In the genomic region with DNA sequence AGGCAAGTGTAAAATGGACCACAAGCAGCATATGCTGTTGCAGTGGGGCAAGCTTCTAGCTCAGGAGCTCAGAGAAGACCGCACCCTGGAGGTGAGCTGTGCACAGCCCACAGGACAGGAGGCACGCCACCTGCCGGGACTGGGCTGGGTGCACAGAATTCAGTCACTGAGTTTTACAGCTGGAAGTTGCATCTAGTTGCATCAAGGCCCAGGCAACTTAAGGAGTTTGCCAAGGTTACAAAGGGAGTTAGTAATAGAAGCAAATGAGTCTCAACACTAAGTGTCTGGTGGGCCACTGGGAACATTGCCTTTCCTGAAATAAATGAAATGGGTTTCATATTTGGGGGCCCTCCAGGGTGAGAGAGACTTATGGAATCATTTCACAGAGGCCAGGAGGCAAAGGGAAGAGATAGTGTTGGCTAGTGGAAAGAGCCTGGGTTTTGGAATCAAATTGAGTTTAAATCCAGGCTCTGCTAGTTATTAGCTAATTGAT, we compare ENCODE assay signal across 2 cellular contexts.
TF ChIP-seq lines count a peak whose summit lies in the region.

No MANE protein-coding gene starts in this region.

TF ChIP-seq in WTC11, 78 proteins besides CTCF, POLR2A, EP300 and RAD21 (continued from another document):
- TF ChIP-seq ZNF121 (CRISPR knock-in tag; IDR thresholded peaks at IDR 0.05) (no peak), HMGA2 (CRISPR knock-in tag; IDR thresholded peaks at IDR 0.05) (no peak), FOXJ3 (CRISPR knock-in tag; IDR thresholded peaks at IDR 0.05; ENCODE audit: borderline replicate concordance) (no peak)
- TF ChIP-seq, protein P1, sequence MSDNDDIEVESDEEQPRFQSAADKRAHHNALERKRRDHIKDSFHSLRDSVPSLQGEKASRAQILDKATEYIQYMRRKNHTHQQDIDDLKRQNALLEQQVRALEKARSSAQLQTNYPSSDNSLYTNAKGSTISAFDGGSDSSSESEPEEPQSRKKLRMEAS (CRISPR knock-in tag; IDR thresholded peaks at IDR 0.05): no peak

TF ChIP-seq in HepG2, 621 proteins besides CTCF, POLR2A, EP300 and RAD21:
- TF ChIP-seq, protein P2, sequence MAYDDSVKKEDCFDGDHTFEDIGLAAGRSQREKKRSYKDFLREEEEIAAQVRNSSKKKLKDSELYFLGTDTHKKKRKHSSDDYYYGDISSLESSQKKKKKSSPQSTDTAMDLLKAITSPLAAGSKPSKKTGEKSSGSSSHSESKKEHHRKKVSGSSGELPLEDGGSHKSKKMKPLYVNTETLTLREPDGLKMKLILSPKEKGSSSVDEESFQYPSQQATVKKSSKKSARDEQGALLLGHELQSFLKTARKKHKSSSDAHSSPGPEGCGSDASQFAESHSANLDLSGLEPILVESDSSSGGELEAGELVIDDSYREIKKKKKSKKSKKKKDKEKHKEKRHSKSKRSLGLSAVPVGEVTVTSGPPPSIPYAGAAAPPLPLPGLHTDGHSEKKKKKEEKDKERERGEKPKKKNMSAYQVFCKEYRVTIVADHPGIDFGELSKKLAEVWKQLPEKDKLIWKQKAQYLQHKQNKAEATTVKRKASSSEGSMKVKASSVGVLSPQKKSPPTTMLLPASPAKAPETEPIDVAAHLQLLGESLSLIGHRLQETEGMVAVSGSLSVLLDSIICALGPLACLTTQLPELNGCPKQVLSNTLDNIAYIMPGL (CRISPR knock-in tag; IDR thresholded peaks at IDR 0.05; ENCODE audit: borderline replicate concordance in 1 of 2, low read depth in 1 of 2): peak in 1 of 2 experiments; percentile 41; a peak in 1 of 4 replicates
- TF ChIP-seq STAG1 (CRISPR knock-in tag; IDR thresholded peaks at IDR 0.05): peak; percentile 64
- TF ChIP-seq, protein P3, sequence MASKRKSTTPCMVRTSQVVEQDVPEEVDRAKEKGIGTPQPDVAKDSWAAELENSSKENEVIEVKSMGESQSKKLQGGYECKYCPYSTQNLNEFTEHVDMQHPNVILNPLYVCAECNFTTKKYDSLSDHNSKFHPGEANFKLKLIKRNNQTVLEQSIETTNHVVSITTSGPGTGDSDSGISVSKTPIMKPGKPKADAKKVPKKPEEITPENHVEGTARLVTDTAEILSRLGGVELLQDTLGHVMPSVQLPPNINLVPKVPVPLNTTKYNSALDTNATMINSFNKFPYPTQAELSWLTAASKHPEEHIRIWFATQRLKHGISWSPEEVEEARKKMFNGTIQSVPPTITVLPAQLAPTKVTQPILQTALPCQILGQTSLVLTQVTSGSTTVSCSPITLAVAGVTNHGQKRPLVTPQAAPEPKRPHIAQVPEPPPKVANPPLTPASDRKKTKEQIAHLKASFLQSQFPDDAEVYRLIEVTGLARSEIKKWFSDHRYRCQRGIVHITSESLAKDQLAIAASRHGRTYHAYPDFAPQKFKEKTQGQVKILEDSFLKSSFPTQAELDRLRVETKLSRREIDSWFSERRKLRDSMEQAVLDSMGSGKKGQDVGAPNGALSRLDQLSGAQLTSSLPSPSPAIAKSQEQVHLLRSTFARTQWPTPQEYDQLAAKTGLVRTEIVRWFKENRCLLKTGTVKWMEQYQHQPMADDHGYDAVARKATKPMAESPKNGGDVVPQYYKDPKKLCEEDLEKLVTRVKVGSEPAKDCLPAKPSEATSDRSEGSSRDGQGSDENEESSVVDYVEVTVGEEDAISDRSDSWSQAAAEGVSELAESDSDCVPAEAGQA (IDR thresholded peaks at IDR 0.05; ENCODE audit: low read depth): no peak
- TF ChIP-seq, protein P3 (CRISPR knock-in tag; IDR thresholded peaks at IDR 0.05; ENCODE audit: borderline replicate concordance): no peak
- TF ChIP-seq HNF4G (IDR thresholded peaks at IDR 0.05; ENCODE audit: borderline replicate concordance, low read depth, low read length): no peak
- no peak for TF ChIP-seq HNF4G (CRISPR knock-in tag; IDR thresholded peaks at IDR 0.05; ENCODE audit: borderline replicate concordance, low read depth)
- TF ChIP-seq, protein P4, sequence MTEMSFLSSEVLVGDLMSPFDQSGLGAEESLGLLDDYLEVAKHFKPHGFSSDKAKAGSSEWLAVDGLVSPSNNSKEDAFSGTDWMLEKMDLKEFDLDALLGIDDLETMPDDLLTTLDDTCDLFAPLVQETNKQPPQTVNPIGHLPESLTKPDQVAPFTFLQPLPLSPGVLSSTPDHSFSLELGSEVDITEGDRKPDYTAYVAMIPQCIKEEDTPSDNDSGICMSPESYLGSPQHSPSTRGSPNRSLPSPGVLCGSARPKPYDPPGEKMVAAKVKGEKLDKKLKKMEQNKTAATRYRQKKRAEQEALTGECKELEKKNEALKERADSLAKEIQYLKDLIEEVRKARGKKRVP (CRISPR knock-in tag; IDR thresholded peaks at IDR 0.05): peak in 1 of 2 experiments; percentile 57; a peak in 2 of 4 replicates
- TF ChIP-seq XRCC5 (optimal IDR thresholded peaks at IDR 0.05; ENCODE audit: low read length): peak; percentile 86
- TF ChIP-seq KDM2A (CRISPR knock-in tag; IDR thresholded peaks at IDR 0.05; ENCODE audit: borderline replicate concordance, low read depth): peak; percentile 37; the same call in 1 of the 2 replicates
- TF ChIP-seq ZNF768 (CRISPR knock-in tag; IDR thresholded peaks at IDR 0.05): peak; percentile 86
- 0 out of 2 replicates have a peak, but pooled peaks have one; percentile 19 for TF ChIP-seq MED1 (CRISPR knock-in tag; IDR thresholded peaks at IDR 0.05)
